In the genomic region with DNA sequence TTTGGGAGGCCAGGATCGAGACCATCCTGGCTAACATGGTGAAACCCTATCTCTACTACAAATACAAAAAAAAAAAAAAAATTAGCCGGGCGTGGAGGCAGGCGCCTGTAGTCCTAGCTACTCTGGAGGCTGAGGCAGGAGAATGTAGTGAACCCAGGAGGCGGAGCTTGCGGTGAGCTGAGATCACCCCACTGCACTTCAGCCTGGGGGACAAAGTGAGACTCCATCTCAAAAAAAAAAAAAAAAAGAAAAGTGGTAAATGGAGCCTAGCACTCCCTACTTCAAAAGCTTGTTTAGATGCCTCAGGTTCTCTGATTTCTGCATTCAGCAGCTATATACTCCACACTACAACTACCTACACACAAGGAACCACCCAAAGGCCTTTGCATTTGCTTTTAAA, we compare ENCODE assay signal across 2 cellular contexts.
A peak's percentile ranks its signal among the peaks of the same experiment; 100 is the strongest.
TF ChIP-seq lines count a peak whose summit lies in the region.

No MANE protein-coding gene starts in this region.

TF ChIP-seq in HEK293, 187 proteins besides CTCF, POLR2A, EP300 and RAD21:
- TF ChIP-seq, protein P1, sequence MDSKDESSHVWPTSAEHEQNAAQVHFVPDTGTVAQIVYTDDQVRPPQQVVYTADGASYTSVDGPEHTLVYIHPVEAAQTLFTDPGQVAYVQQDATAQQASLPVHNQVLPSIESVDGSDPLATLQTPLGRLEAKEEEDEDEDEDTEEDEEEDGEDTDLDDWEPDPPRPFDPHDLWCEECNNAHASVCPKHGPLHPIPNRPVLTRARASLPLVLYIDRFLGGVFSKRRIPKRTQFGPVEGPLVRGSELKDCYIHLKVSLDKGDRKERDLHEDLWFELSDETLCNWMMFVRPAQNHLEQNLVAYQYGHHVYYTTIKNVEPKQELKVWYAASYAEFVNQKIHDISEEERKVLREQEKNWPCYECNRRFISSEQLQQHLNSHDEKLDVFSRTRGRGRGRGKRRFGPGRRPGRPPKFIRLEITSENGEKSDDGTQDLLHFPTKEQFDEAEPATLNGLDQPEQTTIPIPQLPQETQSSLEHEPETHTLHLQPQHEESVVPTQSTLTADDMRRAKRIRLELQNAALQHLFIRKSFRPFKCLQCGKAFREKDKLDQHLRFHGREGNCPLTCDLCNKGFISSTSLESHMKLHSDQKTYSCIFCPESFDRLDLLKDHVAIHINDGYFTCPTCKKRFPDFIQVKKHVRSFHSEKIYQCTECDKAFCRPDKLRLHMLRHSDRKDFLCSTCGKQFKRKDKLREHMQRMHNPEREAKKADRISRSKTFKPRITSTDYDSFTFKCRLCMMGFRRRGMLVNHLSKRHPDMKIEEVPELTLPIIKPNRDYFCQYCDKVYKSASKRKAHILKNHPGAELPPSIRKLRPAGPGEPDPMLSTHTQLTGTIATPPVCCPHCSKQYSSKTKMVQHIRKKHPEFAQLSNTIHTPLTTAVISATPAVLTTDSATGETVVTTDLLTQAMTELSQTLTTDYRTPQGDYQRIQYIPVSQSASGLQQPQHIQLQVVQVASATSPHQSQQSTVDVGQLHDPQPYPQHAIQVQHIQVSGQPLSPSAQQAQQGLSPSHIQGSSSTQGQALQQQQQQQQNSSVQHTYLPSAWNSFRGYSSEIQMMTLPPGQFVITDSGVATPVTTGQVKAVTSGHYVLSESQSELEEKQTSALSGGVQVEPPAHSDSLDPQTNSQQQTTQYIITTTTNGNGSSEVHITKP (tag by site-specific recombination; IDR thresholded peaks at IDR 0.05), result peak; percentile 53; the same call in 1 of the 2 replicates
TF ChIP-seq in HEK293: peak in this region for 1; not testable (repeated sequence) for 186.

TF ChIP-seq in K562, 482 proteins besides CTCF, POLR2A, EP300 and RAD21:
- TF ChIP-seq, protein P1 (IDR thresholded peaks at IDR 0.05; ENCODE audit: partially characterized antibody), result peak; percentile 75
